Comparison of ENCODE assay signal across 33 cellular contexts in the genomic region with DNA sequence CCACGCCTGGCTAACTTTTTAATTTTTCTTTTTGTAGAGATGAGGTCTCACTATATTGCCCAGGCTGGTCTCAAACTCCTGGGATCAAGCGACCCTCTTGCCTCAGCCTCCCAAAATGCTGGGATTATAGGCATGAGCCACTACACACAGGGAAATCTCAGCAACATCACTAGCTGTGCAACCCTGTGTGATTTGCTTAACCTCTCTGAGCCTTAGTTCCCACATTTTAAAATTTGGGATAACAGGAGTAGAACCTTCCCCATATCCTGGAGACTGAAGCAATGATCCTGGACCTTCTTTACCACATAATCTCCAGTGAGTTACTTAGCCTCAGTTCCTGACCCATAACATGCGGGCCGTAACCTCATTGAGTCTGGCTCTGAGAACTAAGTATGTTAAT.
"Had no signal": no experiment of that assay in that cellular context is flagged by ENCODE, and none has a peak within 500 bp of the region (broad histone marks: within the 10 kb centered on the region; RNA-seq: fewer than 3 reads in every experiment).

No MANE protein-coding gene starts in this region.

- FAIRE-seq: astrocyte, TTC549 had no signal

- H3K4me1 ChIP-seq: body of pancreas, breast epithelium had no signal

- DNase-seq: activated CD4-positive, alpha-beta memory T cell treated with anti-CD3 and anti-CD28 coated beads for 36 hours; activated CD4-positive, alpha-beta T cell treated with anti-CD3 and anti-CD28 coated beads for 1 hour; activated CD4-positive, alpha-beta T cell treated with anti-CD3 and anti-CD28 coated beads for 36 hours; activated CD4-positive, alpha-beta T cell treated with anti-CD3 and anti-CD28 coated beads for 48 hours; activated CD4-positive, alpha-beta T cell treated with anti-CD3 and anti-CD28 coated beads, Interleukin-2, amount 10 ng/mL, durations not matched to agents 7 days and 5 days; activated CD4-positive, alpha-beta T cell treated with anti-CD3 and anti-CD28 coated beads, Interleukin-2, amount 50 U/mL, for 4 hours; activated CD4-positive, CD25-positive, alpha-beta regulatory T cell; activated CD8-positive, alpha-beta memory T cell treated with anti-CD3 and anti-CD28 coated beads, Interleukin-2, amount 50 U/mL, for 4 hours; activated CD8-positive, alpha-beta T cell treated with anti-CD3 and anti-CD28 coated beads for 36 hours; activated gamma-delta T cell; activated naive CD4-positive, alpha-beta T cell treated with anti-CD3 and anti-CD28 coated beads, Interleukin-2, amount 10 ng/mL, durations not matched to agents 7 days and 5 days; activated naive CD4-positive, alpha-beta T cell treated with Interleukin-2 at 50 U/mL for 16 hours; activated naive CD8-positive, alpha-beta T cell treated with anti-CD3 and anti-CD28 coated beads, Interleukin-2, amount 10 ng/mL, durations not matched to agents 7 days and 5 days; activated naive CD8-positive, alpha-beta T cell treated with anti-CD3 and anti-CD28 coated beads, Interleukin-2, amount 50 U/mL, for 24 hours; activated T-cell treated with anti-CD3 and anti-CD28 coated beads for 4 hours; activated T-cell treated with anti-CD3 and anti-CD28 coated beads, Interleukin-2, amount 50 U/mL, for 1 hour; activated T-cell treated with anti-CD3 and anti-CD28 coated beads, Interleukin-2, amount 50 U/mL, for 4 hours; activated T-cell treated with anti-CD3 and anti-CD28 coated beads, Interleukin-2, amount 50 U/mL, for 72 hours; amygdala; aorta; body of pancreas; brain microvascular endothelial cell; central memory CD4-positive, alpha-beta T cell; T-helper 1 cell; T-helper 2 cell; T-helper 9 cell had no signal

- ATAC-seq: activated CD4-positive, alpha-beta T cell treated with anti-CD3 and anti-CD28 coated beads for 36 hours; activated CD4-positive, CD25-positive, alpha-beta regulatory T cell treated with anti-CD3 and anti-CD28 coated beads, Interleukin-2, amount 50 U/mL, for 24 hours; activated CD8-positive, alpha-beta T cell treated with anti-CD3 and anti-CD28 coated beads for 36 hours; activated naive CD8-positive, alpha-beta T cell treated with anti-CD3 and anti-CD28 coated beads, Interleukin-2, amount 50 U/mL, for 24 hours; activated T-cell treated with anti-CD3 and anti-CD28 coated beads, Interleukin-2, amount 50 U/mL, for 4 hours; activated T-cell treated with anti-CD3 and anti-CD28 coated beads, Interleukin-2, amount 50 U/mL, for 72 hours; activated T-helper 17 cell treated with anti-CD3 and anti-CD28 coated beads, Interleukin-2, amount 50 U/mL, for 72 hours; body of pancreas; WTC11 had no signal

- H3K27ac ChIP-seq: body of pancreas, brain microvascular endothelial cell, breast epithelium, VCaP had no signal

- H3K4me3 ChIP-seq: body of pancreas, breast epithelium had no signal

- H3K9me3 ChIP-seq: body of pancreas, breast epithelium had no signal

- H3K27me3 ChIP-seq: body of pancreas, brain microvascular endothelial cell, breast epithelium had no signal

- H3K36me3 ChIP-seq: brain microvascular endothelial cell, breast epithelium had no signal
